In the genomic region with DNA sequence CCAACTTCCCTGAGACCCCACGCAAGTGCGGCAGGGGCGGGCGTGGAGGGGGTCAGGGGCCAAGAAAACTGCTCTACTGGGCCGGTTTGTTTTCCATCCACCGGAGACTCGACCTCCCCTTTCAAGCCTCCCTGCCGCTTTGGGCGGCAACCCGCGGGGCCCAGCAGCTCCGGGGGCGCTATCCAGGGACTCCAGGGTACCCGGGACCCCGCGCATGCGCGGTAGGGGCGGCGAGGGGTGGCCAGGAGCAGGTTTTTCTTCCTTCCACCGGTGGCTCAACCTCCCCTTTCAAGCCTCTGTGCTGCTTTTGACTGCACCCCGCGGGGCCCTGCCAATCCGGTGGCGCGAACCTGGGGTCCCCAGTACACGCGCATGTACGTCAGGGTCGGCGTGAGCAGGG, we compare ENCODE assay signal across 23 cellular contexts.
DNase-seq lines count a peak whose midpoint lies in the region; TF ChIP-seq lines count a peak whose summit lies in the region.
"Had no signal": no experiment of that assay in that cellular context is flagged by ENCODE, and none has a peak within 500 bp of the region (broad histone marks: within the 10 kb centered on the region; RNA-seq: fewer than 3 reads in every experiment).

No MANE protein-coding gene starts in this region.

- H3K9me3 ChIP-seq in vagina: peaks cover 7% of the 10 kb centered on the region
- H3K9me3 ChIP-seq: psoas muscle, SJCRH30 had no signal

- no peak for TF ChIP-seq POLR2A in vagina (IDR thresholded peaks at IDR 0.05)

- no peak overlapping the region for H3K27ac Mint-ChIP-seq in osteocyte (ENCODE audit: unreplicated experiment)
- H3K27ac Mint-ChIP-seq: activated CD8-positive, alpha-beta T cell treated with anti-CD3 and anti-CD28 coated beads for 36 hours; activated naive CD4-positive, alpha-beta T cell treated with anti-CD3 and anti-CD28 coated beads, Interleukin-2, amount 50 U/mL, for 24 hours; activated T-helper 2 cell treated with anti-CD3 and anti-CD28 coated beads, Interferon-gamma antibody, Interleukin-2, Interleukin-4, amounts not matched to agents 10 μg/mL and 5 μg/mL and 100 μg/mL, durations not matched to agents 14 hours and 24 hours and 36 hours; CD4-positive, alpha-beta T cell; GM23338; naive thymus-derived CD4-positive, alpha-beta T cell; stimulated activated naive B cell treated with anti-CD40 and anti-IgM and Interleukin-4, amounts not matched to agents 10 μg/mL and 1 μg/mL and 100 μg/mL, for 72 hours; T-helper 1 cell treated with Interleukin-12 subunit alpha and Interleukin-12 subunit beta and Interleukin-4 antibody, amounts not matched to agents 30 μg/mL and 1 μg/mL, for 36 hours had no signal

- H3K36me3 ChIP-seq in vagina: no peaks in the 10 kb centered on the region
- H3K36me3 ChIP-seq: SJCRH30, upper lobe of left lung had no signal

- H3K27ac ChIP-seq in vagina: no peak overlapping the region
- H3K27ac ChIP-seq: coronary artery, psoas muscle, SJCRH30, upper lobe of left lung had no signal

- no peaks in the 10 kb centered on the region for H3K9me3 Mint-ChIP-seq in osteocyte (ENCODE audit: unreplicated experiment)
- H3K9me3 Mint-ChIP-seq: activated naive CD4-positive, alpha-beta T cell treated with anti-CD3 and anti-CD28 coated beads, Interleukin-2, amount 50 U/mL, for 24 hours; CD4-positive, alpha-beta T cell had no signal

- no peak overlapping the region for H3K4me3 Mint-ChIP-seq in osteocyte (ENCODE audit: unreplicated experiment)
- H3K4me3 Mint-ChIP-seq: activated CD8-positive, alpha-beta T cell treated with anti-CD3 and anti-CD28 coated beads for 36 hours; activated naive CD4-positive, alpha-beta T cell treated with anti-CD3 and anti-CD28 coated beads, Interleukin-2, amount 50 U/mL, for 24 hours; CD4-positive, alpha-beta T cell; GM23338; naive thymus-derived CD4-positive, alpha-beta T cell; stimulated activated naive B cell treated with anti-CD40 and anti-IgM and Interleukin-4, amounts not matched to agents 10 μg/mL and 1 μg/mL and 100 μg/mL, for 72 hours; T-helper 1 cell treated with Interleukin-12 subunit alpha and Interleukin-12 subunit beta and Interleukin-4 antibody, amounts not matched to agents 30 μg/mL and 1 μg/mL, for 36 hours had no signal

- H3K4me1 ChIP-seq in vagina: no peaks in the 10 kb centered on the region
- H3K4me1 ChIP-seq: psoas muscle, SJCRH30, upper lobe of left lung had no signal

- intact Hi-C loops in vagina (cut with DNase I): no loop called here

- no peak overlapping the region for H3K4me3 ChIP-seq in vagina
- H3K4me3 ChIP-seq: coronary artery, GM23338, psoas muscle, SJCRH30, upper lobe of left lung had no signal

- H3K27me3 ChIP-seq in vagina: no peaks in the 10 kb centered on the region
- H3K27me3 ChIP-seq: SJCRH30, upper lobe of left lung had no signal

- TF ChIP-seq CTCF in vagina (IDR thresholded peaks at IDR 0.05): no peak
- TF ChIP-seq CTCF in osteocyte (IDR thresholded peaks at IDR 0.05): no peak

- DNase-seq in AG20443 (ENCODE audit: low spot score) (peak; percentile 22), Daoy (ENCODE audit: low read depth) (peak; percentile 72), NCI-H1105 (lab: John Stamatoyannopoulos, UW) (peak; percentile 12), RKO (ENCODE audit: low spot score) (peak; percentile 9), vagina (ENCODE audit: extremely low spot score in 2 of 2) (no peak), anterior cingulate cortex (lab: John Stamatoyannopoulos, UW) (no peak), osteocyte (ENCODE audit: extremely low spot score, unreplicated experiment) (no peak)
- DNase-seq: activated CD8-positive, alpha-beta T cell treated with anti-CD3 and anti-CD28 coated beads for 36 hours; CD4-positive, alpha-beta T cell; effector memory CD4-positive, alpha-beta T cell; midbrain; MV-4-11; naive thymus-derived CD4-positive, alpha-beta T cell; NCI-H1694; psoas muscle; stimulated activated naive B cell treated with anti-CD40 and anti-IgM and Interleukin-4, amounts not matched to agents 10 μg/mL and 1 μg/mL and 100 μg/mL, for 72 hours; upper lobe of left lung had no signal

- no peaks in the 10 kb centered on the region for H3K4me1 Mint-ChIP-seq in osteocyte (ENCODE audit: unreplicated experiment)
- H3K4me1 Mint-ChIP-seq: activated naive CD4-positive, alpha-beta T cell treated with anti-CD3 and anti-CD28 coated beads, Interleukin-2, amount 50 U/mL, for 24 hours; GM23338; naive thymus-derived CD4-positive, alpha-beta T cell; stimulated activated naive B cell treated with anti-CD40 and anti-IgM and Interleukin-4, amounts not matched to agents 10 μg/mL and 1 μg/mL and 100 μg/mL, for 72 hours had no signal

- no peaks in the 10 kb centered on the region for H3K36me3 Mint-ChIP-seq in osteocyte (ENCODE audit: unreplicated experiment)
- H3K36me3 Mint-ChIP-seq: activated naive CD4-positive, alpha-beta T cell treated with anti-CD3 and anti-CD28 coated beads, Interleukin-2, amount 50 U/mL, for 24 hours had no signal

- H3K27me3 Mint-ChIP-seq in osteocyte (ENCODE audit: unreplicated experiment): no peaks in the 10 kb centered on the region
- H3K27me3 Mint-ChIP-seq: activated CD8-positive, alpha-beta T cell treated with anti-CD3 and anti-CD28 coated beads for 36 hours; activated naive CD4-positive, alpha-beta T cell treated with anti-CD3 and anti-CD28 coated beads, Interleukin-2, amount 50 U/mL, for 24 hours; CD4-positive, alpha-beta T cell; naive thymus-derived CD4-positive, alpha-beta T cell; stimulated activated naive B cell treated with anti-CD40 and anti-IgM and Interleukin-4, amounts not matched to agents 10 μg/mL and 1 μg/mL and 100 μg/mL, for 72 hours had no signal

Comparison
In these comparisons a context has a peak if more than half of its experiments do, and no peak if none do; other contexts are left out.
1. DNase-seq: peak in AG20443 (single experiment), Daoy (single experiment), NCI-H1105 (single experiment) and RKO (single experiment); none in vagina (0 of 2), anterior cingulate cortex (0 of 58) and osteocyte (single experiment).